Comparison of ENCODE assay signal across 1 cellular context in genomic region chr16:14111713-14112538, GRCh38.
A peak's percentile ranks its signal among the peaks of the same experiment; 100 is the strongest.
TF ChIP-seq lines count a peak whose summit lies in the region.

No MANE protein-coding gene starts in this region.

TF ChIP-seq in HepG2, 621 proteins besides CTCF, POLR2A, EP300 and RAD21 (continues in another document):
- no peak for TF ChIP-seq SRF (IDR thresholded peaks at IDR 0.05; ENCODE audit: low read depth, low read length)
- no peak for TF ChIP-seq KDM5A (IDR thresholded peaks at IDR 0.05; ENCODE audit: borderline replicate concordance, low read length)
- peak; percentile 21; the same call in 1 of the 2 replicates for TF ChIP-seq NCOA2 (CRISPR knock-in tag; IDR thresholded peaks at IDR 0.05)
- 0 out of 2 replicates have a peak, but pooled peaks have one; percentile 30 for TF ChIP-seq KDM3A (CRISPR knock-in tag; IDR thresholded peaks at IDR 0.05; ENCODE audit: low read depth)
- TF ChIP-seq DMAP1 (CRISPR knock-in tag; IDR thresholded peaks at IDR 0.05) = no peak
- peak; percentile 43; the same call in 1 of the 2 replicates for TF ChIP-seq HNF4G (IDR thresholded peaks at IDR 0.05; ENCODE audit: borderline replicate concordance, low read depth, low read length)
- TF ChIP-seq HNF4G (CRISPR knock-in tag; IDR thresholded peaks at IDR 0.05; ENCODE audit: borderline replicate concordance, low read depth) = no peak
- no peak for TF ChIP-seq SIX4 (CRISPR knock-in tag; IDR thresholded peaks at IDR 0.05)
- TF ChIP-seq, protein P1, sequence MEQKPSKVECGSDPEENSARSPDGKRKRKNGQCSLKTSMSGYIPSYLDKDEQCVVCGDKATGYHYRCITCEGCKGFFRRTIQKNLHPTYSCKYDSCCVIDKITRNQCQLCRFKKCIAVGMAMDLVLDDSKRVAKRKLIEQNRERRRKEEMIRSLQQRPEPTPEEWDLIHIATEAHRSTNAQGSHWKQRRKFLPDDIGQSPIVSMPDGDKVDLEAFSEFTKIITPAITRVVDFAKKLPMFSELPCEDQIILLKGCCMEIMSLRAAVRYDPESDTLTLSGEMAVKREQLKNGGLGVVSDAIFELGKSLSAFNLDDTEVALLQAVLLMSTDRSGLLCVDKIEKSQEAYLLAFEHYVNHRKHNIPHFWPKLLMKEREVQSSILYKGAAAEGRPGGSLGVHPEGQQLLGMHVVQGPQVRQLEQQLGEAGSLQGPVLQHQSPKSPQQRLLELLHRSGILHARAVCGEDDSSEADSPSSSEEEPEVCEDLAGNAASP (CRISPR knock-in tag; IDR thresholded peaks at IDR 0.05; ENCODE audit: borderline replicate concordance) = 0 out of 2 replicates have a peak, but pooled peaks have one; percentile 22
- TF ChIP-seq ZUFSP (CRISPR knock-in tag; IDR thresholded peaks at IDR 0.05; ENCODE audit: borderline replicate concordance) = no peak
- TF ChIP-seq BRCA1 (CRISPR knock-in tag; IDR thresholded peaks at IDR 0.05) = 0 out of 2 replicates have a peak, but pooled peaks have one; percentile 37
- peak; percentile 46; the same call in 1 of the 2 replicates for TF ChIP-seq ZSCAN25 (CRISPR knock-in tag; IDR thresholded peaks at IDR 0.05)
- peak; percentile 38; the same call in 1 of the 2 replicates for TF ChIP-seq TCF7 (IDR thresholded peaks at IDR 0.05; ENCODE audit: low read depth)
- TF ChIP-seq FOXA3 (CRISPR knock-in tag; IDR thresholded peaks at IDR 0.05) = peak; percentile 44; the same call in 1 of the 2 replicates
- 0 out of 2 replicates have a peak, but pooled peaks have one; percentile 25 for TF ChIP-seq FOXK2 (IDR thresholded peaks at IDR 0.05)
- peak; percentile 59 for TF ChIP-seq SAP130 (CRISPR knock-in tag; IDR thresholded peaks at IDR 0.05; ENCODE audit: low read depth)
- TF ChIP-seq IKZF5 (CRISPR knock-in tag; IDR thresholded peaks at IDR 0.05) = peak; percentile 34; the same call in 1 of the 2 replicates
- no peak for TF ChIP-seq RNF2 (conservative IDR thresholded peaks at IDR 0.05; ENCODE audit: low read depth)
- no peak for TF ChIP-seq ZIK1 (CRISPR knock-in tag; IDR thresholded peaks at IDR 0.05; ENCODE audit: borderline replicate concordance, low read depth)
- TF ChIP-seq, protein P2, sequence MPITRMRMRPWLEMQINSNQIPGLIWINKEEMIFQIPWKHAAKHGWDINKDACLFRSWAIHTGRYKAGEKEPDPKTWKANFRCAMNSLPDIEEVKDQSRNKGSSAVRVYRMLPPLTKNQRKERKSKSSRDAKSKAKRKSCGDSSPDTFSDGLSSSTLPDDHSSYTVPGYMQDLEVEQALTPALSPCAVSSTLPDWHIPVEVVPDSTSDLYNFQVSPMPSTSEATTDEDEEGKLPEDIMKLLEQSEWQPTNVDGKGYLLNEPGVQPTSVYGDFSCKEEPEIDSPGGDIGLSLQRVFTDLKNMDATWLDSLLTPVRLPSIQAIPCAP (CRISPR knock-in tag; IDR thresholded peaks at IDR 0.05; ENCODE audit: low read depth) = no peak
- TF ChIP-seq ZNF329 (CRISPR knock-in tag; IDR thresholded peaks at IDR 0.05; ENCODE audit: low read depth) = no peak
- no peak for TF ChIP-seq SKIL (CRISPR knock-in tag; IDR thresholded peaks at IDR 0.05; ENCODE audit: borderline replicate concordance)
- peak; percentile 92 for TF ChIP-seq ZNF292 (CRISPR knock-in tag; IDR thresholded peaks at IDR 0.05; ENCODE audit: borderline replicate concordance, low read depth)
- TF ChIP-seq PAXIP1 (CRISPR knock-in tag; conservative IDR thresholded peaks at IDR 0.05) = peak; percentile 45
- 0 out of 2 replicates have a peak, but pooled peaks have one; percentile 32 for TF ChIP-seq HOXA3 (CRISPR knock-in tag; IDR thresholded peaks at IDR 0.05)
- TF ChIP-seq PHF21A (CRISPR knock-in tag; IDR thresholded peaks at IDR 0.05) = 0 out of 2 replicates have a peak, but pooled peaks have one; percentile 12
- TF ChIP-seq ARID5B (CRISPR knock-in tag; IDR thresholded peaks at IDR 0.05) = peak; percentile 78
- TF ChIP-seq RARA (CRISPR knock-in tag; IDR thresholded peaks at IDR 0.05) = 0 out of 2 replicates have a peak, but pooled peaks have one; percentile 8
- peak; percentile 61 for TF ChIP-seq SALL1 (CRISPR knock-in tag; IDR thresholded peaks at IDR 0.05)
- 0 out of 2 replicates have a peak, but pooled peaks have one; percentile 25 for TF ChIP-seq ZNF598 (CRISPR knock-in tag; IDR thresholded peaks at IDR 0.05; ENCODE audit: borderline replicate concordance)
- 0 out of 2 replicates have a peak, but pooled peaks have one; percentile 17 for TF ChIP-seq NFYB (CRISPR knock-in tag; IDR thresholded peaks at IDR 0.05)
- TF ChIP-seq, protein P3, sequence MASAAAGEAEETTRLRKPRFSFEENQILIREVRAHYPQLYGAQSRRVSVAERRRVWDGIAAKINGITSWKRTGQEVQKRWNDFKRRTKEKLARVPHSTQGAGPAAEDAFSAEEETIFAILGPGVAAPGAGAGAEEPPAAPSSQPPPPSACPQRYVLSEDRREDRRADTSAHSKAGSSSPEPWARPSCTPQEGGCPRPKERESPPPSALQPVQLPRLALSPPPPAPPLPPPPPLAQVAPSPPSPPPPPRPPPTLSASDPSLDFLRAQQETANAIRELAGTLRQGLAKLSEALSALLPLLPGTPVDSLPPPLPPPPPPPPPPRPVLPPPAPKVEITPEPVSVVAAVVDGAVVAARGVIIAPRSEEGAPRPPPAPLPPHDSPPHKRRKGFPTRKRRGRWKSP (CRISPR knock-in tag; IDR thresholded peaks at IDR 0.05) = no peak
- no peak for TF ChIP-seq NFKB2 (CRISPR knock-in tag; IDR thresholded peaks at IDR 0.05; ENCODE audit: borderline replicate concordance)
- TF ChIP-seq ZNF883 (CRISPR knock-in tag; IDR thresholded peaks at IDR 0.05; ENCODE audit: not compliant biosample characterization) = peak; percentile 57
- TF ChIP-seq ZNF644 (CRISPR knock-in tag; IDR thresholded peaks at IDR 0.05; ENCODE audit: low read depth) = 0 out of 2 replicates have a peak, but pooled peaks have one; percentile 57
- TF ChIP-seq SIN3B (IDR thresholded peaks at IDR 0.05; ENCODE audit: low read length) = peak; percentile 45; the same call in 1 of the 2 replicates
- TF ChIP-seq, protein P4, sequence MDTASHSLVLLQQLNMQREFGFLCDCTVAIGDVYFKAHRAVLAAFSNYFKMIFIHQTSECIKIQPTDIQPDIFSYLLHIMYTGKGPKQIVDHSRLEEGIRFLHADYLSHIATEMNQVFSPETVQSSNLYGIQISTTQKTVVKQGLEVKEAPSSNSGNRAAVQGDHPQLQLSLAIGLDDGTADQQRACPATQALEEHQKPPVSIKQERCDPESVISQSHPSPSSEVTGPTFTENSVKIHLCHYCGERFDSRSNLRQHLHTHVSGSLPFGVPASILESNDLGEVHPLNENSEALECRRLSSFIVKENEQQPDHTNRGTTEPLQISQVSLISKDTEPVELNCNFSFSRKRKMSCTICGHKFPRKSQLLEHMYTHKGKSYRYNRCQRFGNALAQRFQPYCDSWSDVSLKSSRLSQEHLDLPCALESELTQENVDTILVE (CRISPR knock-in tag; IDR thresholded peaks at IDR 0.05) = no peak
